20 cellular contexts compared by ENCODE assay signal in genomic region chr2:32375228-32375892, GRCh38. TPM values are rescaled to one million over a fixed set of nuclear protein-coding genes. Genes with fewer than 3 reads are reported as not detected.
DNase-seq lines count a peak whose midpoint lies in the region; ATAC-seq, FAIRE-seq and TF ChIP-seq lines count a peak whose summit lies in the region.
"Had no signal": no experiment of that assay in that cellular context is flagged by ENCODE, and none has a peak within 500 bp of the region (broad histone marks: within the 10 kb centered on the region; RNA-seq: fewer than 3 reads in every experiment).

No MANE protein-coding gene starts in this region.

- no peak for TF ChIP-seq EP300 in tibial nerve (IDR thresholded peaks at IDR 0.05)

- H3K27me3 ChIP-seq in CD4-positive, alpha-beta T cell (ENCODE audit: control insufficient read depth, insufficient read depth, low read length), result no peaks in the 10 kb centered on the region
- no peaks in the 10 kb centered on the region for H3K27me3 ChIP-seq in tibial nerve
- H3K27me3 ChIP-seq: BE2C had no signal

- H3K4me3 ChIP-seq in tibial nerve, result no peak overlapping the region

- no peak for TF ChIP-seq CTCF in CD4-positive, alpha-beta T cell (IDR thresholded peaks at IDR 0.05)
- no peak for TF ChIP-seq CTCF in D721Med (IDR thresholded peaks at IDR 0.05; ENCODE audit: insufficient read depth, missing control alignments)
- TF ChIP-seq CTCF in tibial nerve (IDR thresholded peaks at IDR 0.05), result no peak

- H3K9me3 Mint-ChIP-seq in CD4-positive, alpha-beta T cell, result no peaks in the 10 kb centered on the region
- H3K9me3 Mint-ChIP-seq in activated T-helper 17 cell treated with anti-CD3 and anti-CD28 coated beads, Interleukin-2, amount 50 U/mL, for 72 hours, result no peaks in the 10 kb centered on the region
- no peaks in the 10 kb centered on the region for H3K9me3 Mint-ChIP-seq in memory B cell
- no peaks in the 10 kb centered on the region for H3K9me3 Mint-ChIP-seq in activated naive CD8-positive, alpha-beta T cell treated with anti-CD3 and anti-CD28 coated beads, Interleukin-2, amount 50 U/mL, for 24 hours

- CTCF ChIA-PET in CD4-positive, alpha-beta T cell (lab: Charles Lee), result no interaction called here

- no peaks in the 10 kb centered on the region for H3K9me3 ChIP-seq in CD4-positive, alpha-beta T cell (ENCODE audit: control insufficient read depth, low read length)
- H3K9me3 ChIP-seq in tibial nerve, result no peaks in the 10 kb centered on the region
- H3K9me3 ChIP-seq: BE2C, SK-N-SH had no signal

- FAIRE-seq in D721Med (lab: Jason Lieb, UNC) (peak; percentile 61), GM19239 (lab: Jason Lieb, UNC) (no peak)
- FAIRE-seq: GM12892 had no signal

- no peak for ATAC-seq in CD4-positive, alpha-beta T cell (ENCODE audit: poor library complexity)
- ATAC-seq in activated T-helper 17 cell treated with anti-CD3 and anti-CD28 coated beads, Interleukin-2, amount 50 U/mL, for 72 hours (replicated peaks), result no peak
- peak; percentile 21 for ATAC-seq in memory B cell (ENCODE audit: low read depth)
- no peak for ATAC-seq in activated naive CD8-positive, alpha-beta T cell treated with anti-CD3 and anti-CD28 coated beads, Interleukin-2, amount 50 U/mL, for 24 hours
- ATAC-seq: Panc1 had no signal

- intact Hi-C loops in CD4-positive, alpha-beta T cell (cut with DNase I, micrococcal nuclease), result no loop called here

- H3K4me1 Mint-ChIP-seq in CD4-positive, alpha-beta T cell (ENCODE audit: low read depth), result peaks cover 76% of the 10 kb centered on the region
- peaks cover 11% of the 10 kb centered on the region for H3K4me1 Mint-ChIP-seq in activated T-helper 17 cell treated with anti-CD3 and anti-CD28 coated beads, Interleukin-2, amount 50 U/mL, for 72 hours
- H3K4me1 Mint-ChIP-seq in memory B cell, result peaks cover 29% of the 10 kb centered on the region
- peaks cover 42% of the 10 kb centered on the region for H3K4me1 Mint-ChIP-seq in activated naive CD8-positive, alpha-beta T cell treated with anti-CD3 and anti-CD28 coated beads, Interleukin-2, amount 50 U/mL, for 24 hours

- peaks cover 0 to 21% (median 0%) of the 10 kb centered on the region in 3 donors for H3K36me3 ChIP-seq in tibial nerve
- H3K36me3 ChIP-seq: BE2C had no signal

- no peak overlapping the region for H3K4me3 Mint-ChIP-seq in CD4-positive, alpha-beta T cell
- H3K4me3 Mint-ChIP-seq in activated T-helper 17 cell treated with anti-CD3 and anti-CD28 coated beads, Interleukin-2, amount 50 U/mL, for 72 hours, result peak overlapping the region; percentile 17
- H3K4me3 Mint-ChIP-seq in memory B cell, result no peak overlapping the region
- H3K4me3 Mint-ChIP-seq in activated naive CD8-positive, alpha-beta T cell treated with anti-CD3 and anti-CD28 coated beads, Interleukin-2, amount 50 U/mL, for 24 hours, result no peak overlapping the region

- peaks cover 35% of the 10 kb centered on the region for H3K36me3 Mint-ChIP-seq in CD4-positive, alpha-beta T cell (ENCODE audit: low read depth)
- H3K36me3 Mint-ChIP-seq in activated T-helper 17 cell treated with anti-CD3 and anti-CD28 coated beads, Interleukin-2, amount 50 U/mL, for 72 hours (ENCODE audit: low read depth), result peaks cover 40% of the 10 kb centered on the region
- peaks cover 19% of the 10 kb centered on the region for H3K36me3 Mint-ChIP-seq in memory B cell
- peaks cover 19% of the 10 kb centered on the region for H3K36me3 Mint-ChIP-seq in activated naive CD8-positive, alpha-beta T cell treated with anti-CD3 and anti-CD28 coated beads, Interleukin-2, amount 50 U/mL, for 24 hours (ENCODE audit: low read depth)

- TF ChIP-seq POLR2A in tibial nerve (IDR thresholded peaks at IDR 0.05), result no peak

- no peak overlapping the region for H3K27ac ChIP-seq in CD4-positive, alpha-beta T cell (ENCODE audit: low read depth, low read length)
- no peak overlapping the region for H3K27ac ChIP-seq in tibial nerve

- H3K27ac Mint-ChIP-seq in CD4-positive, alpha-beta T cell, result peak overlapping the region; percentile 27
- H3K27ac Mint-ChIP-seq in activated T-helper 17 cell treated with anti-CD3 and anti-CD28 coated beads, Interleukin-2, amount 50 U/mL, for 72 hours, result peak overlapping the region; percentile 43
- peak overlapping the region; percentile 28 for H3K27ac Mint-ChIP-seq in memory B cell
- H3K27ac Mint-ChIP-seq in activated naive CD8-positive, alpha-beta T cell treated with anti-CD3 and anti-CD28 coated beads, Interleukin-2, amount 50 U/mL, for 24 hours, result no peak overlapping the region

- POLR2A ChIA-PET in CD4-positive, alpha-beta T cell (lab: Charles Lee), result no interaction called here

- DNase-seq in CD4-positive, alpha-beta T cell, result no peak
- DNase-seq in D721Med (ENCODE audit: insufficient read length, low spot score) (no peak), memory B cell (ENCODE audit: low spot score in 2 of 2) (no peak), tibial nerve (ENCODE audit: low spot score in 2 of 2) (no peak), GM19239 (ENCODE audit: insufficient read length, low spot score) (no peak), HuH-7.5 (ENCODE audit: low spot score) (no peak)
- DNase-seq in activated naive CD8-positive, alpha-beta T cell treated with anti-CD3 and anti-CD28 coated beads, Interleukin-2, amount 50 U/mL, for 24 hours, result no peak
- DNase-seq: BE2C, DMS153, GOT3, Kasumi-1, NCI-H2029, NCI-H2171 treated with DMSO at 0.1 percent for 48 hours, NCI-H510A, NCI-H82, Right ventricle myocardium superior, SK-N-SH had no signal

- peaks cover 0 to 38% (median 2%) of the 10 kb centered on the region in 4 donors for H3K4me1 ChIP-seq in tibial nerve
- H3K4me1 ChIP-seq: BE2C had no signal

- 91 to 92% methylated on average over 12 of the region's 12 CpGs for WGBS in tibial nerve, 2 donors

- no peaks in the 10 kb centered on the region for H3K27me3 Mint-ChIP-seq in CD4-positive, alpha-beta T cell
- no peaks in the 10 kb centered on the region for H3K27me3 Mint-ChIP-seq in activated T-helper 17 cell treated with anti-CD3 and anti-CD28 coated beads, Interleukin-2, amount 50 U/mL, for 72 hours
- H3K27me3 Mint-ChIP-seq in memory B cell, result no peaks in the 10 kb centered on the region
- H3K27me3 Mint-ChIP-seq in activated naive CD8-positive, alpha-beta T cell treated with anti-CD3 and anti-CD28 coated beads, Interleukin-2, amount 50 U/mL, for 24 hours, result no peaks in the 10 kb centered on the region

RNA-seq across cellular contexts. Expression of gene BIRC6, which starts 18.5 kb away (rescaled TPM):
- total RNA-seq in CD4-positive, alpha-beta T cell, result 100 to 1,000 TPM; 110 to 113 TPM
- total RNA-seq in activated T-helper 17 cell treated with anti-CD3 and anti-CD28 coated beads, Interleukin-2, amount 50 U/mL, for 72 hours, result 100 to 1,000 TPM; 114 to 117 TPM
- total RNA-seq in tibial nerve, result 100 to 1,000 TPM in 3 of 4 donors, 10 to 100 TPM in 1; 87.5 to 154 (median 124) TPM
